18 cellular contexts compared by ENCODE assay signal in genomic region chr16:84120023-84120422, GRCh38. TPM values are rescaled to one million over a fixed set of nuclear protein-coding genes. Genes with fewer than 3 reads are reported as not detected.
DNase-seq lines count a peak whose midpoint lies in the region; ATAC-seq, FAIRE-seq and TF ChIP-seq lines count a peak whose summit lies in the region.
"Had no signal": no experiment of that assay in that cellular context is flagged by ENCODE, and none has a peak within 500 bp of the region (broad histone marks: within the 10 kb centered on the region; RNA-seq: fewer than 3 reads in every experiment).

No MANE protein-coding gene starts in this region.

- H3K9me2 ChIP-seq in PC-9 (ENCODE audit: insufficient read depth), result no peaks in the 10 kb centered on the region

- H3K79me2 ChIP-seq in HepG2 (ENCODE audit: insufficient read depth, low read length) (peaks cover 18% of the 10 kb centered on the region), PC-9 (ENCODE audit: low read depth) (peaks cover 24% of the 10 kb centered on the region)

- H3F3A ChIP-seq in PC-9 (ENCODE audit: insufficient read depth, low read depth), result peaks cover 30% of the 10 kb centered on the region

- H3K27me3 ChIP-seq in HepG2 (ENCODE audit: control insufficient read depth in 1 of 2, insufficient read depth in 2 of 2, low read length in 2 of 2) (peaks cover 0 to 3% of the 10 kb centered on the region in 2 experiments; a peak in 1 of 5 replicates), right lobe of liver (no peaks in the 10 kb centered on the region), PC-9 (ENCODE audit: insufficient read depth, low read depth) (no peaks in the 10 kb centered on the region)

- TF ChIP-seq EP300 in HepG2 (IDR thresholded peaks at IDR 0.05; ENCODE audit: low read depth in 2 of 2, low read length in 2 of 2) (no peak), HepG2 (CRISPR knock-in tag; IDR thresholded peaks at IDR 0.05; ENCODE audit: borderline replicate concordance) (no peak)

- H3K27ac ChIP-seq in HepG2 (ENCODE audit: extremely low read length, insufficient read depth, low read length), result no peak overlapping the region
- H3K27ac ChIP-seq in right lobe of liver, result no peak overlapping the region
- H3K27ac ChIP-seq in PC-9, result 0 out of 2 replicates have a peak overlapping the region, but pooled peaks have one; percentile 51

- H3K9ac ChIP-seq in HepG2 (ENCODE audit: insufficient read depth, low read depth, low read length), result no peak overlapping the region

- CTCF ChIA-PET in HepG2 (lab: Yijun Ruan, JAX; ENCODE audit: low intra/inter-chr PET ratio, low total read pairs) (no interaction called here), PC-9 (lab: Charles Lee) (interaction anchor here (0.6 to 1.1 kb wide), 3 partner anchors 57 to 126 kb away, joined by 4 read pairs; no protein-coding TSS in a partner anchor)

- TF ChIP-seq CTCF in HepG2 (CRISPR knock-in tag; IDR thresholded peaks at IDR 0.05) (no peak), right lobe of liver (IDR thresholded peaks at IDR 0.05) (no peak), PC-9 (conservative IDR thresholded peaks at IDR 0.05) (no peak), nephron (IDR thresholded peaks at IDR 0.05; ENCODE audit: unreplicated experiment in 3 of 3) (no peak)

- H3K27me3 Mint-ChIP-seq in nephron (ENCODE audit: low read depth), result no peaks in the 10 kb centered on the region
- H3K27me3 Mint-ChIP-seq: B cell; CD4-positive, alpha-beta memory T cell had no signal

- peaks cover 13% of the 10 kb centered on the region for H3K4me1 Mint-ChIP-seq in nephron

- no peak for ATAC-seq in HepG2
- no peak for ATAC-seq in right lobe of liver
- no peak for ATAC-seq in GM19324 (IDR thresholded peaks at IDR 0.05; ENCODE audit: low FRiP score, unreplicated experiment)
- ATAC-seq: HCT116 had no signal

- TF ChIP-seq RAD21 in HepG2 (CRISPR knock-in tag; IDR thresholded peaks at IDR 0.05), result no peak; the same call in 1 of the 2 replicates

- peaks cover 25% of the 10 kb centered on the region for H3K36me3 Mint-ChIP-seq in nephron (ENCODE audit: low read depth)

- H2AFZ ChIP-seq in HepG2 (ENCODE audit: low read length) (no peak overlapping the region), PC-9 (no peak overlapping the region)

- H4K20me1 ChIP-seq in HepG2 (ENCODE audit: insufficient read depth, low read length) (no peaks in the 10 kb centered on the region), PC-9 (ENCODE audit: insufficient read depth) (peaks cover 5% of the 10 kb centered on the region; the same call in 1 of the 2 replicates)

- intact Hi-C loops in HepG2 (cut with micrococcal nuclease; ENCODE audit: unreplicated experiment) (no loop called here), right lobe of liver (cut with DNase I) (no loop called here), PC-9 (cut with micrococcal nuclease; ENCODE audit: unreplicated experiment) (no loop called here)

- H3K9me3 Mint-ChIP-seq in nephron, result no peaks in the 10 kb centered on the region
- H3K9me3 Mint-ChIP-seq: CD4-positive, alpha-beta memory T cell had no signal

- TF ChIP-seq POLR2A in HepG2 (IDR thresholded peaks at IDR 0.05; ENCODE audit: insufficient read depth in 1 of 2, low read depth in 2 of 2, low read length in 2 of 2) (0 out of 4 replicates have a peak, but pooled peaks of 1 of the 2 experiments have one; percentile 14), right lobe of liver (IDR thresholded peaks at IDR 0.05) (no peak)

- H3K27ac Mint-ChIP-seq in nephron, result no peak overlapping the region
- H3K27ac Mint-ChIP-seq: B cell had no signal

- DNase-seq in HepG2 (ENCODE audit: low spot score) (no peak), right lobe of liver (no peak), PC-9 (no peak), putamen (ENCODE audit: low spot score) (no peak), ureter (ENCODE audit: low spot score) (no peak)
- DNase-seq: C1 segment of cervical spinal cord; CD4-positive, alpha-beta memory T cell; DND-41; GDM1 had no signal

- H3K4me3 ChIP-seq in HepG2 (replicated peaks in 1 of 3; ENCODE audit: insufficient read depth in 1 of 3, low read depth in 2 of 3, low read length in 3 of 3) (no peak overlapping the region), right lobe of liver (no peak overlapping the region), PC-9 (no peak overlapping the region)

- WGBS in HepG2 (ENCODE audit: low lambda C conversion rate), result 96% methylated on average over 5 of the region's 5 CpGs
- WGBS in right lobe of liver (ENCODE audit: insufficient coverage, low coverage, low lambda C conversion rate, missing lambda C conversion rate), result no CpG with 5 or more reads among the region's 5 CpGs

- H3K36me3 ChIP-seq in HepG2 (replicated peaks in 1 of 2; ENCODE audit: control insufficient read depth in 1 of 2, insufficient read depth in 2 of 2, low read length in 2 of 2) (peaks cover 9 to 25% of the 10 kb centered on the region in 2 experiments), right lobe of liver (no peaks in the 10 kb centered on the region), PC-9 (ENCODE audit: low read depth) (no peaks in the 10 kb centered on the region)

- POLR2A ChIA-PET in HepG2 (lab: Yijun Ruan, JAX), result interaction anchor here (6.5 kb wide), 1 partner anchor 19 kb away, joined by 142 read pairs; no protein-coding TSS in a partner anchor
- POLR2A ChIA-PET in PC-9 (lab: Charles Lee; ENCODE audit: unreplicated experiment), result interaction anchor here (0.5 kb wide), 1 partner anchor 20 kb away, joined by 23 read pairs; no protein-coding TSS in a partner anchor

- H3K9me3 ChIP-seq in HepG2 (ENCODE audit: low read length) (no peaks in the 10 kb centered on the region), right lobe of liver (no peaks in the 10 kb centered on the region), PC-9 (ENCODE audit: insufficient read depth, low read depth) (no peaks in the 10 kb centered on the region)

- H3K4me2 ChIP-seq in HepG2 (ENCODE audit: low read depth, low read length) (no peak overlapping the region), PC-9 (peak overlapping the region; percentile 85)

- in situ Hi-C loops in HepG2 (cut with HindIII; ENCODE audit: extremely low pct_ligation_motif_present, low pct_unique_long_range_greater_than_20kb), result no loop called here

- peak overlapping the region in 2 of 3 experiments; percentile 33 to 59 for H3K4me3 Mint-ChIP-seq in nephron
- H3K4me3 Mint-ChIP-seq: B cell; CD4-positive, alpha-beta memory T cell had no signal

- H3K4me1 ChIP-seq in HepG2 (ENCODE audit: insufficient read depth, low read length) (peaks cover 14% of the 10 kb centered on the region), right lobe of liver (peaks cover 0 to 13% (median 0%) of the 10 kb centered on the region in 4 donors), PC-9 (replicated peaks; ENCODE audit: insufficient read depth) (peaks cover 38% of the 10 kb centered on the region)

- FAIRE-seq in HepG2 (lab: Jason Lieb, UNC), result no peak
- FAIRE-seq: A204.1, GM12892, GM19239, H54 had no signal

- BruUV-seq in HepG2 (replicated peaks; lab: Mats Ljungman, UMichigan), result no TSS peak
- BruUV-seq in PC-9 (replicated peaks; lab: Mats Ljungman, UMichigan), result no TSS peak

RNA-seq across cellular contexts. Expression of gene MBTPS1, which starts 3.3 kb away (rescaled TPM):
- total RNA-seq in HepG2 (2016; rRNA removed; fragmentation: Illumina TruSeq; extraction: Trizol) (42.0 and 56.7 TPM in 2 replicates), right lobe of liver (10 to 100 TPM; 34.5 to 45.6 (median 40.1) TPM), PC-9 (2021) (80.3 and 96.0 TPM in 2 replicates), ureter (103 TPM)
- total RNA-seq in HepG2 (2016; cell fraction: cytosol; rRNA removed; fragmentation: Illumina TruSeq; extraction: Trizol; ENCODE audit: low read depth), result 14.4 and 16.1 TPM in 2 replicates
- total RNA-seq in HepG2 (2016; cell fraction: insoluble cytoplasmic fraction; rRNA removed; fragmentation: Illumina TruSeq; extraction: Trizol), result 36.6 and 55.6 TPM in 2 replicates
- total RNA-seq in HepG2 (2016; cell fraction: membrane; rRNA removed; fragmentation: Illumina TruSeq; extraction: Trizol), result 45.4 and 47.4 TPM in 2 replicates
- 69.1 and 74.7 TPM in 2 replicates for total RNA-seq in HepG2 (2016; cell fraction: nucleus; rRNA removed; fragmentation: Illumina TruSeq; extraction: Trizol)
- polyA plus RNA-seq in HepG2 (2011; rRNA removed), result 83.4 and 91.3 TPM in 2 replicates
- 67.3 and 71.7 TPM in 2 replicates for polyA plus RNA-seq in HepG2 (2011; cell fraction: cytosol; rRNA removed)
- polyA plus RNA-seq in HepG2 (2011; cell fraction: nucleus; rRNA removed), result 131 and 133 TPM in 2 replicates
- polyA plus RNA-seq in HepG2 (2012), result 62.6 and 69.2 TPM in 2 replicates
- 8.3 TPM in 2 replicates for polyA plus RNA-seq in HepG2 (2016; cell fraction: cytosol; fragmentation: Illumina TruSeq; extraction: Trizol; ENCODE audit: low read depth)
- polyA plus RNA-seq in HepG2 (2016; cell fraction: insoluble cytoplasmic fraction; fragmentation: Illumina TruSeq; extraction: Trizol; ENCODE audit: low read depth), result 38.4 and 45.1 TPM in 2 replicates
- polyA plus RNA-seq in HepG2 (2016; cell fraction: membrane; fragmentation: Illumina TruSeq; extraction: Trizol; ENCODE audit: low read depth), result 28.8 and 29.8 TPM in 2 replicates
- polyA plus RNA-seq in HepG2 (2016; cell fraction: nucleus; fragmentation: Illumina TruSeq; extraction: Trizol; ENCODE audit: insufficient read depth, low read depth), result 102 and 104 TPM in 2 replicates
- 115 TPM in 2 replicates for polyA minus RNA-seq in HepG2 (2011; rRNA and poly(A)+ RNA removed; ENCODE audit: low replicate concordance)
- 74.7 and 82.8 TPM in 2 replicates for polyA minus RNA-seq in HepG2 (2011; cell fraction: cytosol; rRNA and poly(A)+ RNA removed)
- 177 and 179 TPM in 2 replicates for polyA minus RNA-seq in HepG2 (2011; cell fraction: nucleus; rRNA and poly(A)+ RNA removed)

RNA-seq across cellular contexts. Expression of gene HSDL1, which starts 25.0 kb away (rescaled TPM):
- total RNA-seq in HepG2 (2016; rRNA removed; fragmentation: Illumina TruSeq; extraction: Trizol), result 41.0 and 49.7 TPM in 2 replicates
- total RNA-seq in HepG2 (2016; cell fraction: cytosol; rRNA removed; fragmentation: Illumina TruSeq; extraction: Trizol; ENCODE audit: low read depth), result 7.8 and 9.0 TPM in 2 replicates
- 44.0 and 52.4 TPM in 2 replicates for total RNA-seq in HepG2 (2016; cell fraction: insoluble cytoplasmic fraction; rRNA removed; fragmentation: Illumina TruSeq; extraction: Trizol)
- 24.0 and 24.1 TPM in 2 replicates for total RNA-seq in HepG2 (2016; cell fraction: membrane; rRNA removed; fragmentation: Illumina TruSeq; extraction: Trizol)
- total RNA-seq in HepG2 (2016; cell fraction: nucleus; rRNA removed; fragmentation: Illumina TruSeq; extraction: Trizol), result 44.3 and 51.5 TPM in 2 replicates
- polyA plus RNA-seq in HepG2 (2011; rRNA removed), result 38.5 and 49.2 TPM in 2 replicates
- 16.7 and 25.9 TPM in 2 replicates for polyA plus RNA-seq in HepG2 (2011; cell fraction: cytosol; rRNA removed)
- polyA plus RNA-seq in HepG2 (2011; cell fraction: nucleus; rRNA removed), result 63.7 and 74.4 TPM in 2 replicates
- polyA plus RNA-seq in HepG2 (2012), result 37.4 and 44.3 TPM in 2 replicates
- polyA plus RNA-seq in HepG2 (2016; cell fraction: cytosol; fragmentation: Illumina TruSeq; extraction: Trizol; ENCODE audit: low read depth), result 4.0 and 5.2 TPM in 2 replicates
- 31.8 and 35.8 TPM in 2 replicates for polyA plus RNA-seq in HepG2 (2016; cell fraction: insoluble cytoplasmic fraction; fragmentation: Illumina TruSeq; extraction: Trizol; ENCODE audit: low read depth)
- 9.4 and 9.5 TPM in 2 replicates for polyA plus RNA-seq in HepG2 (2016; cell fraction: membrane; fragmentation: Illumina TruSeq; extraction: Trizol; ENCODE audit: low read depth)
- 82.3 and 86.1 TPM in 2 replicates for polyA plus RNA-seq in HepG2 (2016; cell fraction: nucleus; fragmentation: Illumina TruSeq; extraction: Trizol; ENCODE audit: insufficient read depth, low read depth)
- 16.9 and 31.3 TPM in 2 replicates for polyA minus RNA-seq in HepG2 (2011; rRNA and poly(A)+ RNA removed; ENCODE audit: low replicate concordance)
- polyA minus RNA-seq in HepG2 (2011; cell fraction: cytosol; rRNA and poly(A)+ RNA removed), result 17.4 and 22.4 TPM in 2 replicates
- 37.8 and 49.3 TPM in 2 replicates for polyA minus RNA-seq in HepG2 (2011; cell fraction: nucleus; rRNA and poly(A)+ RNA removed)
- total RNA-seq in right lobe of liver, result 1 to 10 TPM; 4.3 to 8.1 (median 6.2) TPM
- 30.5 and 32.1 TPM in 2 replicates for total RNA-seq in PC-9 (2021)
- total RNA-seq in ureter, result 18.3 TPM

RNA-seq across cellular contexts. Expression of gene DNAAF1, which starts 25.1 kb away (rescaled TPM):
- total RNA-seq in HepG2 (2016; rRNA removed; fragmentation: Illumina TruSeq; extraction: Trizol), result 0.04 TPM in 1 of 2 replicates, not detected in the other
- not detected in 2 replicates for total RNA-seq in HepG2 (2016; cell fraction: cytosol; rRNA removed; fragmentation: Illumina TruSeq; extraction: Trizol; ENCODE audit: low read depth)
- total RNA-seq in HepG2 (2016; cell fraction: insoluble cytoplasmic fraction; rRNA removed; fragmentation: Illumina TruSeq; extraction: Trizol), result 0.09 TPM in 1 of 2 replicates, not detected in the other
- total RNA-seq in HepG2 (2016; cell fraction: membrane; rRNA removed; fragmentation: Illumina TruSeq; extraction: Trizol), result 0.21 and 0.28 TPM in 2 replicates
- 0.22 and 0.25 TPM in 2 replicates for total RNA-seq in HepG2 (2016; cell fraction: nucleus; rRNA removed; fragmentation: Illumina TruSeq; extraction: Trizol)
- polyA plus RNA-seq in HepG2 (2011; rRNA removed), result 0.07 TPM in 1 of 2 replicates, not detected in the other
- not detected in 2 replicates for polyA plus RNA-seq in HepG2 (2011; cell fraction: cytosol; rRNA removed)
- 0.10 and 0.48 TPM in 2 replicates for polyA plus RNA-seq in HepG2 (2011; cell fraction: nucleus; rRNA removed)
- 0.09 TPM in 1 of 2 replicates, not detected in the other for polyA plus RNA-seq in HepG2 (2012)
- not detected in 2 replicates for polyA plus RNA-seq in HepG2 (2016; cell fraction: cytosol; fragmentation: Illumina TruSeq; extraction: Trizol; ENCODE audit: low read depth)
- polyA plus RNA-seq in HepG2 (2016; cell fraction: insoluble cytoplasmic fraction; fragmentation: Illumina TruSeq; extraction: Trizol; ENCODE audit: low read depth), result not detected in 2 replicates
- not detected in 2 replicates for polyA plus RNA-seq in HepG2 (2016; cell fraction: membrane; fragmentation: Illumina TruSeq; extraction: Trizol; ENCODE audit: low read depth)
- 0.35 and 0.44 TPM in 2 replicates for polyA plus RNA-seq in HepG2 (2016; cell fraction: nucleus; fragmentation: Illumina TruSeq; extraction: Trizol; ENCODE audit: insufficient read depth, low read depth)
- polyA minus RNA-seq in HepG2 (2011; rRNA and poly(A)+ RNA removed; ENCODE audit: low replicate concordance), result 0.37 TPM in 1 of 2 replicates, not detected in the other
- polyA minus RNA-seq in HepG2 (2011; cell fraction: cytosol; rRNA and poly(A)+ RNA removed), result not detected in 2 replicates
- polyA minus RNA-seq in HepG2 (2011; cell fraction: nucleus; rRNA and poly(A)+ RNA removed), result 0.37 TPM in 1 of 2 replicates, not detected in the other
- total RNA-seq in right lobe of liver, result 1 to 10 TPM in 3 of 6 experiments, under 1 TPM in 1, not detected in 2; 0.37 to 5.6 (median 2.1) TPM
- total RNA-seq in PC-9 (2021), result 1.2 and 3.9 TPM in 2 replicates
- total RNA-seq in ureter, result 1.7 TPM
- total RNA-seq: HT1080 had no signal
